Comparison of ENCODE assay signal across 17 cellular contexts in the genomic region with DNA sequence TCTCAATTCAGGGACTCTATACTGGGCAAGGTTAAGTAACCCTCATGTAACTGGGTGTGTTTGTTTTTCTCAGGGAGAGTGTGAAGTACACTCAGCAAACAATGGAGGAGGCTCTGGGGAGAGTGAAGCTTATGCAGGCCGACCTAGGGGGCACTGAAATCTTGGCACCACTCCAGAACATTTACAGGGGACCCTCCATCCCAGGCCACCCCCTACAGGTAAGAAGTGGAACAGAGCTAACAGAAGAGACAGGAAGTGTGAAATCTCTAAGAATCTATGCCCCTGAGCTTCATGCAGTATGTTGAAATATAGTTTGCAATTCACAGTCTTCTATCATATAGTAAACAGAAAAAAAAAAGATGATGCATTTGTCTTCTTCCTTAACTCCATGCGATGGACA. TPM values are rescaled to one million over a fixed set of nuclear protein-coding genes. Genes with fewer than 3 reads are reported as not detected.
DNase-seq lines count a peak whose midpoint lies in the region; FAIRE-seq and TF ChIP-seq lines count a peak whose summit lies in the region.
"Had no signal": no experiment of that assay in that cellular context is flagged by ENCODE, and none has a peak within 500 bp of the region (broad histone marks: within the 10 kb centered on the region; RNA-seq: fewer than 3 reads in every experiment).

No MANE protein-coding gene starts in this region.

- TF ChIP-seq CTCF in HFF-Myc (IDR thresholded peaks at IDR 0.05; ENCODE audit: low read depth, low read length, missing control alignments) (peak; percentile 10), OCI-LY7 (conservative IDR thresholded peaks at IDR 0.05; ENCODE audit: low read length) (peak; percentile 59), keratinocyte (optimal IDR thresholded peaks at IDR 0.05 in 1 of 3, IDR thresholded peaks at IDR 0.05 in 1 of 3, conservative IDR thresholded peaks at IDR 0.05 in 1 of 3; ENCODE audit: extremely low read depth in 1 of 3, insufficient read depth in 2 of 3, low read length in 3 of 3) (peak in 2 of 3 experiments; percentile 16 to 17)

- no peak overlapping the region for H2AFZ ChIP-seq in OCI-LY7 (ENCODE audit: low read length)
- H2AFZ ChIP-seq in keratinocyte (ENCODE audit: control insufficient read depth, low read length), result no peak overlapping the region

- intact Hi-C loops in OCI-LY7 (cut with micrococcal nuclease; ENCODE audit: unreplicated experiment), result no loop called here

- no peaks in the 10 kb centered on the region for H3K4me1 ChIP-seq in OCI-LY7 (ENCODE audit: insufficient read depth, low read length, poor library complexity, severe bottlenecking)
- H3K4me1 ChIP-seq in keratinocyte (ENCODE audit: control insufficient read depth, extremely low read depth, insufficient read depth, low read length), result no peaks in the 10 kb centered on the region
- H3K4me1 ChIP-seq: spleen had no signal

- no peak overlapping the region for H3K4me3 ChIP-seq in HFF-Myc (replicated peaks; ENCODE audit: low read depth, low read length)
- no peak overlapping the region for H3K4me3 ChIP-seq in OCI-LY7 (ENCODE audit: low read depth, low read length, poor library complexity, severe bottlenecking)
- no peak overlapping the region for H3K4me3 ChIP-seq in keratinocyte (ENCODE audit: control insufficient read depth in 2 of 3, extremely low read depth in 1 of 3, insufficient read depth in 2 of 3, low read depth in 1 of 3, low read length in 3 of 3)
- H3K4me3 ChIP-seq: spleen had no signal

- dilution Hi-C loops in keratinocyte (cut with MboI; ENCODE audit: extremely low pct_ligation_motif_present, low sequenced_read_pairs), result no loop called here

- FAIRE-seq in keratinocyte (lab: Jason Lieb, UNC), result no peak
- FAIRE-seq: TTC549 had no signal

- H3K36me3 ChIP-seq in OCI-LY7 (ENCODE audit: insufficient read depth, low read length) (no peaks in the 10 kb centered on the region), keratinocyte (ENCODE audit: control insufficient read depth in 2 of 2, extremely low read depth in 1 of 2, insufficient read depth in 2 of 2, low read length in 2 of 2) (peaks cover 18 to 19% of the 10 kb centered on the region in 2 experiments)

- H3K27ac ChIP-seq in OCI-LY7 (ENCODE audit: low read depth, low read length, poor library complexity, severe bottlenecking) (no peak overlapping the region), keratinocyte (ENCODE audit: control insufficient read depth, insufficient read depth, low read length) (no peak overlapping the region)
- H3K27ac ChIP-seq: spleen had no signal

- peak; percentile 23 for DNase-seq in DMS53 (lab: John Stamatoyannopoulos, UW)
- DNase-seq in DMS53 treated with DMSO at 0.1 percent for 48 hours (lab: John Stamatoyannopoulos, UW; ENCODE audit: unreplicated experiment), result no peak
- no peak for DNase-seq in HFF-Myc (ENCODE audit: extremely low read depth, low read depth)
- DNase-seq in OCI-LY7 (ENCODE audit: low spot score), result no peak
- no peak for DNase-seq in keratinocyte (ENCODE audit: low read depth, low spot score)
- DNase-seq in NCI-H526 treated with DMSO at 0.1 percent for 48 hours (lab: John Stamatoyannopoulos, UW), result no peak
- no peak for DNase-seq in NCI-H524 treated with DMSO at 0.1 percent for 48 hours (lab: John Stamatoyannopoulos, UW)
- no peak for DNase-seq in hepatic stellate cell (ENCODE audit: low spot score)
- DNase-seq: activated CD4-positive, alpha-beta memory T cell treated with anti-CD3 and anti-CD28 coated beads for 36 hours; activated effector memory CD4-positive, alpha-beta T cell treated with Interleukin-2 at 50 U/mL for 16 hours; aorta; spleen had no signal

- H3K4me2 ChIP-seq in OCI-LY7 (ENCODE audit: low read length), result no peak overlapping the region
- H3K4me2 ChIP-seq in keratinocyte (ENCODE audit: control insufficient read depth, extremely low read depth, insufficient read depth, low read depth, low read length), result no peak overlapping the region

- no peaks in the 10 kb centered on the region for H4K20me1 ChIP-seq in OCI-LY7 (ENCODE audit: insufficient read depth, low read length)
- H4K20me1 ChIP-seq in keratinocyte (ENCODE audit: control insufficient read depth, extremely low read depth, insufficient read depth, low read length), result no peaks in the 10 kb centered on the region

- no peaks in the 10 kb centered on the region for H3K79me2 ChIP-seq in OCI-LY7 (ENCODE audit: insufficient read depth, low read depth, low read length)
- no peaks in the 10 kb centered on the region for H3K79me2 ChIP-seq in keratinocyte (ENCODE audit: control insufficient read depth, insufficient read depth, low read length)

- H3K9me3 ChIP-seq in OCI-LY7 (ENCODE audit: low read length) (no peaks in the 10 kb centered on the region), keratinocyte (ENCODE audit: control insufficient read depth, low read depth, low read length) (no peaks in the 10 kb centered on the region)

- no peaks in the 10 kb centered on the region for H3K27me3 ChIP-seq in keratinocyte (ENCODE audit: control insufficient read depth, extremely low read depth, insufficient read depth, low read length)
- H3K27me3 ChIP-seq: spleen had no signal

- H3K9me1 ChIP-seq in keratinocyte (ENCODE audit: control insufficient read depth, extremely low read depth, insufficient read depth, low read length), result no peaks in the 10 kb centered on the region

- BruUV-seq in OCI-LY7 (replicated peaks; lab: Mats Ljungman, UMichigan), result no TSS peak

- POLR2A ChIA-PET in OCI-LY7 (lab: Charles Lee), result interaction anchor here (0.7 kb wide), 1 partner anchor 1868 kb away, joined by 3 read pairs; no protein-coding TSS in a partner anchor

- H3K9ac ChIP-seq in keratinocyte (ENCODE audit: control insufficient read depth, extremely low read depth, insufficient read depth, low read length), result no peak overlapping the region

- CTCF ChIA-PET in OCI-LY7 (lab: Charles Lee; ENCODE audit: unreplicated experiment), result no interaction called here

- H3K9me2 ChIP-seq in OCI-LY7 (ENCODE audit: insufficient read depth, low read length), result no peaks in the 10 kb centered on the region

RNA-seq across cellular contexts. Expression of a gene that starts 8.3 kb away (rescaled TPM):
- 0.38 and 0.44 TPM in 2 replicates for total RNA-seq in OCI-LY7 (2014; rRNA removed; shearing (Covaris generic))
- 1.8 and 2.1 TPM in 2 replicates for total RNA-seq in OCI-LY7 (2022)
- 29.7 to 39.5 TPM (median 36.4 TPM) in 3 replicates for polyA plus RNA-seq in keratinocyte
- polyA plus RNA-seq in keratinocyte (2011; ENCODE audit: low read depth), result 24.0 TPM
- polyA plus RNA-seq in keratinocyte (2011; cell fraction: cytosol; rRNA removed), result 26.9 and 37.3 TPM in 2 replicates
- 55.8 and 60.7 TPM in 2 replicates for polyA plus RNA-seq in keratinocyte (2011; cell fraction: nucleus; rRNA removed)
- 20.4 and 58.5 TPM in 2 replicates for polyA plus RNA-seq in keratinocyte (2012; ENCODE audit: low replicate concordance)
- 21.2 to 43.3 TPM (median 29.1 TPM) in 3 replicates for polyA minus RNA-seq in keratinocyte
- polyA minus RNA-seq in keratinocyte (2011; cell fraction: cytosol; rRNA and poly(A)+ RNA removed), result 21.5 TPM
- 27.2 and 49.0 TPM in 2 replicates for polyA minus RNA-seq in keratinocyte (2011; cell fraction: nucleus; rRNA and poly(A)+ RNA removed)

RNA-seq across cellular contexts. Expression of a gene that starts 59.6 kb away (rescaled TPM):
- total RNA-seq in OCI-LY7 (2014; rRNA removed; shearing (Covaris generic)), result not detected in 2 replicates
- total RNA-seq in OCI-LY7 (2022), result not detected in 2 replicates
- not detected in 3 replicates for polyA plus RNA-seq in keratinocyte
- not detected for polyA plus RNA-seq in keratinocyte (2011; ENCODE audit: low read depth)
- polyA plus RNA-seq in keratinocyte (2011; cell fraction: cytosol; rRNA removed), result not detected in 2 replicates
- polyA plus RNA-seq in keratinocyte (2011; cell fraction: nucleus; rRNA removed), result not detected in 2 replicates
- not detected in 2 replicates for polyA plus RNA-seq in keratinocyte (2012; ENCODE audit: low replicate concordance)
- 0.48 TPM in 1 of 3 replicates, not detected in the others for polyA minus RNA-seq in keratinocyte
- not detected for polyA minus RNA-seq in keratinocyte (2011; cell fraction: cytosol; rRNA and poly(A)+ RNA removed)
- polyA minus RNA-seq in keratinocyte (2011; cell fraction: nucleus; rRNA and poly(A)+ RNA removed), result not detected in 2 replicates
- total RNA-seq: A172; activated CD4-positive, alpha-beta memory T cell treated with anti-CD3 and anti-CD28 coated beads for 36 hours; aorta; dermis microvascular lymphatic vessel endothelial cell; osteoblast; SK-MEL-5; spleen had no signal
- polyA plus RNA-seq: aorta, spleen had no signal
